In the genomic region with DNA sequence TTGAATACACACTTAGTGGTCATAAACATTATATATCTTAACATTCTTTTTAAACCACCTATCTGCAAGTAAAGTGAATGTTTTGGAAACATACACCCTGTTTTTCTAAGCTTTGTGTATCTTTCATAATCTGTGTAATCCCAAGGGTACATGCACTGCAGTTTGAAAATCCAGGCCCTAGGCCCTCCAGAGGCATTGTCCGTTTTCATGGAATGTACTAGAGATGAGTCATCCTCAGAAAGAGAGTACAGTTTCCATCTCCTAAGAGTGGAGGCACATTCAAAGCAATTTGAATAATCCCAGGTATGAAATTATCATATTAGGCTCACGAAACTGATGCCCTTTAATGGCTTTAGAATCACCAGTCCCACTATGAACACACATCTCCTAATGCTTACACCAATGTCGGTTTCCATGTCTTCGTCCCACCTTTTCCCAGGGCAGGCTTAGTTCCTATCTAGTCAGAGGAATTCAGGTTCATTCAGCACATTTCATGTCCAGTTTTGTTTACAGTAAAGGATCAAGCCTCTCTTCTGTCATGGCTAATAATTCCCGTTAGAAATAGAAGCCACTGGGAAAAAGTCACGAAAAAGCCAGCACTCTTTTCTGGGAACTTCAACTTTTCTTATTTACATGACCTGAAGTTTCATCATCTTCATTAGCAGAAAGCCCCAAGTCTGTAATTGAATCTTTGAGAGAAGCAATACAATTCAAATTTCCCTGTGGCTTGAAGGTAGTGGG, we compare ENCODE assay signal across 11 cellular contexts. TPM values are rescaled to one million over a fixed set of nuclear protein-coding genes. Genes with fewer than 3 reads are reported as not detected.
DNase-seq lines count a peak whose midpoint lies in the region; ATAC-seq, FAIRE-seq and TF ChIP-seq lines count a peak whose summit lies in the region.
"Had no signal": no experiment of that assay in that cellular context is flagged by ENCODE, and none has a peak within 500 bp of the region (broad histone marks: within the 10 kb centered on the region; RNA-seq: fewer than 3 reads in every experiment).

No MANE protein-coding gene starts in this region.

- no peak for TF ChIP-seq POLR2A in suprapubic skin (IDR thresholded peaks at IDR 0.05)

- 54% methylated on average over 6 of the region's 6 CpGs for WGBS in suprapubic skin

- H3K36me3 ChIP-seq in bronchial epithelial cell (ENCODE audit: control insufficient read depth, insufficient read depth, low read length) (no peaks in the 10 kb centered on the region), kidney (ENCODE audit: control insufficient read depth in 1 of 2, insufficient read depth in 2 of 2, low read length in 2 of 2) (no peaks in the 10 kb centered on the region), suprapubic skin (no peaks in the 10 kb centered on the region)

- H3K27ac ChIP-seq in kidney (ENCODE audit: low read depth in 2 of 2, low read length in 2 of 2) (peak overlapping the region; percentile 9 to 12), suprapubic skin (peak overlapping the region; percentile 47)

- H3K4me3 ChIP-seq in bronchial epithelial cell (ENCODE audit: low read depth, low read length) = no peak overlapping the region
- H3K4me3 ChIP-seq in kidney (ENCODE audit: low read length in 2 of 2) = no peak overlapping the region
- no peak overlapping the region for H3K4me3 ChIP-seq in suprapubic skin

- DNase-seq in LHCN-M2 (ENCODE audit: low read depth) (peak; percentile 90), bronchial epithelial cell (ENCODE audit: low read depth) (peak; percentile 47), kidney (no peak), suprapubic skin (ENCODE audit: low spot score in 2 of 2) (no peak), NOMO-1 (lab: John Stamatoyannopoulos, UW; ENCODE audit: unreplicated experiment in 2 of 2) (no peak), germinal center (ENCODE audit: low spot score) (no peak)
- DNase-seq in activated naive CD4-positive, alpha-beta T cell treated with anti-CD3 and anti-CD28 coated beads, Interleukin-2, amount 50 U/mL, for 72 hours (ENCODE audit: low spot score in 2 of 2) = no peak
- no peak for DNase-seq in stimulated activated CD4-positive, alpha-beta T cell treated with anti-CD3 and anti-CD28 coated beads, Interleukin-4, amount 100 ng/mL, for 4 hours
- DNase-seq: activated CD4-positive, CD25-positive, alpha-beta regulatory T cell treated with anti-CD3 and anti-CD28 coated beads, Interleukin-2, amount 50 U/mL, for 72 hours; hippocampal formation had no signal

- intact Hi-C loops in kidney (cut with DNase I) = no loop called here

- no peak for FAIRE-seq in bronchial epithelial cell (lab: Jason Lieb, UNC)
- no peak for FAIRE-seq in kidney (lab: Jason Lieb, UNC)
- FAIRE-seq: H54 had no signal

- no peak overlapping the region for H3K27ac Mint-ChIP-seq in activated naive CD4-positive, alpha-beta T cell treated with anti-CD3 and anti-CD28 coated beads, Interleukin-2, amount 50 U/mL, for 72 hours

- H3K9me3 ChIP-seq in kidney (ENCODE audit: control insufficient read depth in 1 of 2, low read length in 2 of 2) = no peaks in the 10 kb centered on the region
- no peaks in the 10 kb centered on the region for H3K9me3 ChIP-seq in suprapubic skin

- ATAC-seq in activated naive CD4-positive, alpha-beta T cell treated with anti-CD3 and anti-CD28 coated beads, Interleukin-2, amount 50 U/mL, for 72 hours = no peak

- peaks cover 0 to 15% of the 10 kb centered on the region in 2 donors for H3K9me3 Mint-ChIP-seq in activated naive CD4-positive, alpha-beta T cell treated with anti-CD3 and anti-CD28 coated beads, Interleukin-2, amount 50 U/mL, for 72 hours

- TF ChIP-seq CTCF in bronchial epithelial cell (IDR thresholded peaks at IDR 0.05; ENCODE audit: insufficient read depth, low read length, severe bottlenecking) = no peak
- TF ChIP-seq CTCF in kidney (IDR thresholded peaks at IDR 0.05; ENCODE audit: borderline replicate concordance, extremely low read depth, insufficient read depth) = no peak
- TF ChIP-seq CTCF in suprapubic skin (IDR thresholded peaks at IDR 0.05) = no peak

- no peak overlapping the region for H3K9ac ChIP-seq in kidney (ENCODE audit: low read length in 2 of 2)

- no peak for TF ChIP-seq EP300 in suprapubic skin (IDR thresholded peaks at IDR 0.05)

- peaks cover 0 to 12% of the 10 kb centered on the region in 2 donors for H3K36me3 Mint-ChIP-seq in activated naive CD4-positive, alpha-beta T cell treated with anti-CD3 and anti-CD28 coated beads, Interleukin-2, amount 50 U/mL, for 72 hours

- H3K4me1 ChIP-seq in kidney (ENCODE audit: control insufficient read depth in 1 of 2, insufficient read depth in 1 of 2, low read depth in 1 of 2, low read length in 2 of 2) = peaks cover 0 to 3% of the 10 kb centered on the region in 2 donors
- H3K4me1 ChIP-seq in suprapubic skin = peaks cover 21% of the 10 kb centered on the region

- H3K27me3 ChIP-seq in bronchial epithelial cell (ENCODE audit: control insufficient read depth, insufficient read depth, low read length) = no peaks in the 10 kb centered on the region
- no peaks in the 10 kb centered on the region for H3K27me3 ChIP-seq in suprapubic skin

RNA-seq across cellular contexts. Expression of gene CD44, which starts 39.5 kb away (rescaled TPM):
- total RNA-seq in LHCN-M2 (2014; rRNA removed) (215 and 235 TPM in 2 replicates), bronchial epithelial cell (254 and 319 TPM in 2 replicates), kidney (235 TPM), suprapubic skin (1,000 to 10,000 TPM; 1,361 to 2,207 (median 1,502) TPM)
- polyA plus RNA-seq in LHCN-M2 (2012) = 292 TPM
- 13.8 TPM for polyA plus RNA-seq in kidney (ENCODE audit: insufficient read depth, low read depth, low replicate concordance)
- total RNA-seq in activated naive CD4-positive, alpha-beta T cell treated with anti-CD3 and anti-CD28 coated beads, Interleukin-2, amount 50 U/mL, for 72 hours = 100 to 1,000 TPM; 321 to 381 TPM

Comparison
In these comparisons a context has a peak if more than half of its experiments do, and no peak if none do; other contexts are left out.
1. DNase-seq: peak in LHCN-M2 (single experiment) and bronchial epithelial cell (single experiment); none in kidney (single experiment), suprapubic skin (0 of 2), activated naive CD4-positive, alpha-beta T cell treated with anti-CD3 and anti-CD28 coated beads, Interleukin-2, amount 50 U/mL, for 72 hours (0 of 2), NOMO-1 (0 of 2), stimulated activated CD4-positive, alpha-beta T cell treated with anti-CD3 and anti-CD28 coated beads, Interleukin-4, amount 100 ng/mL, for 4 hours (0 of 2) and germinal center (single experiment).